Comparison of ENCODE assay signal across 8 cellular contexts in genomic region chr9:62801961-62802718, GRCh38.
DNase-seq lines count a peak whose midpoint lies in the region; ATAC-seq, FAIRE-seq and TF ChIP-seq lines count a peak whose summit lies in the region.
"Not testable (repeated sequence)": the region's sequence is repeated elsewhere in the genome, so short reads cannot be mapped to it uniquely, and the experiment has no call there.

No MANE protein-coding gene starts in this region.

- in situ Hi-C loops in HepG2 (cut with HindIII; ENCODE audit: extremely low pct_ligation_motif_present, low pct_unique_long_range_greater_than_20kb): not testable (repeated sequence)

- TF ChIP-seq RAD21 in HepG2 (CRISPR knock-in tag; IDR thresholded peaks at IDR 0.05): not testable (repeated sequence)

- not testable (repeated sequence) for TF ChIP-seq EP300 in HepG2 (IDR thresholded peaks at IDR 0.05; ENCODE audit: low read depth in 2 of 2, low read length in 2 of 2)
- TF ChIP-seq EP300 in HepG2 (CRISPR knock-in tag; IDR thresholded peaks at IDR 0.05; ENCODE audit: borderline replicate concordance): 0 out of 2 replicates have a peak, but pooled peaks have one; percentile 31

- H3K27ac ChIP-seq in endodermal cell (ENCODE audit: low read depth, low read length): not testable (repeated sequence)
- H3K27ac ChIP-seq in HepG2 (ENCODE audit: extremely low read length, insufficient read depth, low read length) (peak overlapping the region; percentile 51), spleen (peak overlapping the region; percentile 81 to 92 (median 90))

- H3K9me3 ChIP-seq in MG63; HepG2 (ENCODE audit: low read length); spleen: not testable (repeated sequence)
- H3K9me3 ChIP-seq in endodermal cell (ENCODE audit: control insufficient read depth, low read length): peaks cover 18% of the 10 kb centered on the region

- ATAC-seq in GM18909 (IDR thresholded peaks at IDR 0.05; ENCODE audit: poor library complexity, unreplicated experiment) (peak; percentile 100), HG02852 (IDR thresholded peaks at IDR 0.05; ENCODE audit: unreplicated experiment) (peak; percentile 99), HepG2 (peak; percentile 100)

- H3K36me3 ChIP-seq in MG63; endodermal cell (ENCODE audit: control insufficient read depth, insufficient read depth, low read length); HepG2 (replicated peaks in 1 of 2; ENCODE audit: control insufficient read depth in 1 of 2, insufficient read depth in 2 of 2, low read length in 2 of 2); spleen: not testable (repeated sequence)

- H3K4me3 ChIP-seq in MG63: peak overlapping the region; percentile 68
- H3K4me3 ChIP-seq in endodermal cell (ENCODE audit: low read length): peak overlapping the region; percentile 66
- H3K4me3 ChIP-seq in HepG2 (replicated peaks in 1 of 3; ENCODE audit: insufficient read depth in 1 of 3, low read depth in 2 of 3, low read length in 3 of 3): peak overlapping the region; percentile 75 to 84 (median 82)
- H3K4me3 ChIP-seq in spleen: peak overlapping the region; percentile 45 to 69 (median 53)

- not testable (repeated sequence) for H4K20me1 ChIP-seq in HepG2 (ENCODE audit: insufficient read depth, low read length)

- peak overlapping the region; percentile 53 for H3K27ac Mint-ChIP-seq in activated T-cell treated with anti-CD3 and anti-CD28 coated beads, Interleukin-2, amount 50 U/mL, for 24 hours
- H3K27ac Mint-ChIP-seq in endodermal cell: not testable (repeated sequence)

- WGBS in endodermal cell (ENCODE audit: insufficient coverage in 1 of 2, insufficient read length in 1 of 2), 2 experiments: 4 to 6% methylated on average over 31 to 63 of the region's 63 CpGs
- 45% methylated on average over 48 of the region's 63 CpGs for WGBS in HepG2 (ENCODE audit: low lambda C conversion rate)
- 2 to 5% (median 3%) methylated on average over 63 of the region's 63 CpGs for WGBS in spleen, 5 donors

- not testable (repeated sequence) for H3K36me3 Mint-ChIP-seq in activated T-cell treated with anti-CD3 and anti-CD28 coated beads, Interleukin-2, amount 50 U/mL, for 24 hours (ENCODE audit: low read depth); endodermal cell (ENCODE audit: low read depth)

- H3K4me3 Mint-ChIP-seq in activated T-cell treated with anti-CD3 and anti-CD28 coated beads, Interleukin-2, amount 50 U/mL, for 24 hours: peak overlapping the region; percentile 80
- peak overlapping the region; percentile 64 for H3K4me3 Mint-ChIP-seq in endodermal cell

- not testable (repeated sequence) for H3K79me2 ChIP-seq in HepG2 (ENCODE audit: insufficient read depth, low read length)

- TF ChIP-seq CTCF in endodermal cell (conservative IDR thresholded peaks at IDR 0.05) (peak; percentile 24), HepG2 (CRISPR knock-in tag; IDR thresholded peaks at IDR 0.05) (peak; percentile 18; the same call in 1 of the 2 replicates), spleen (IDR thresholded peaks at IDR 0.05 in 8 of 11, conservative IDR thresholded peaks at IDR 0.05 in 3 of 11) (peak in 4 of 11 experiments; percentile 35 to 49 (median 43))

- H3K27me3 ChIP-seq in MG63; HepG2 (ENCODE audit: control insufficient read depth in 1 of 2, insufficient read depth in 2 of 2, low read length in 2 of 2): not testable (repeated sequence)
- H3K27me3 ChIP-seq in endodermal cell (ENCODE audit: control insufficient read depth, insufficient read depth, low read length, poor library complexity, severe bottlenecking) (peaks cover 81% of the 10 kb centered on the region), spleen (replicated peaks in 1 of 7) (peaks cover 0 to 74% (median 21%) of the 10 kb centered on the region in 7 donors)

- H3K9ac ChIP-seq in endodermal cell (ENCODE audit: extremely low read depth, low read length, poor library complexity, severe bottlenecking): not testable (repeated sequence)
- peak overlapping the region; percentile 82 for H3K9ac ChIP-seq in HepG2 (ENCODE audit: insufficient read depth, low read depth, low read length)

- H3K4me1 ChIP-seq in endodermal cell (ENCODE audit: control insufficient read depth, insufficient read depth, low read length): not testable (repeated sequence)
- peaks cover 10% of the 10 kb centered on the region; the same call in 1 of the 2 replicates for H3K4me1 ChIP-seq in HepG2 (ENCODE audit: insufficient read depth, low read length)
- H3K4me1 ChIP-seq in spleen: peaks cover 11 to 53% (median 46%) of the 10 kb centered on the region in 6 donors

- FAIRE-seq in HepG2 (lab: Jason Lieb, UNC): not testable (repeated sequence)

- TF ChIP-seq POLR2A in HepG2 (IDR thresholded peaks at IDR 0.05; ENCODE audit: insufficient read depth in 1 of 2, low read depth in 2 of 2, low read length in 2 of 2) (peak; percentile 47 to 62; a peak in 3 of 4 replicates), spleen (IDR thresholded peaks at IDR 0.05) (peak in 2 of 3 donors; percentile 4 to 26)

- not testable (repeated sequence) for BruUV-seq in HepG2 (replicated peaks; lab: Mats Ljungman, UMichigan)

- intact Hi-C loops in HepG2 (cut with micrococcal nuclease; ENCODE audit: unreplicated experiment); spleen (cut with DNase I; ENCODE audit: low total_unique reads): not testable (repeated sequence)

- H2AFZ ChIP-seq in HepG2 (ENCODE audit: low read length): not testable (repeated sequence)

- H3K4me1 Mint-ChIP-seq in activated T-cell treated with anti-CD3 and anti-CD28 coated beads, Interleukin-2, amount 50 U/mL, for 24 hours (ENCODE audit: low read depth): peaks cover 35% of the 10 kb centered on the region
- H3K4me1 Mint-ChIP-seq in endodermal cell: peaks cover 20% of the 10 kb centered on the region

- H3K4me2 ChIP-seq in HepG2 (ENCODE audit: low read depth, low read length): peak overlapping the region; percentile 54

- POLR2A ChIA-PET in HepG2 (lab: Yijun Ruan, JAX): interaction anchor here (1.3 kb wide), 1 partner anchor 1015 kb away, joined by 6 read pairs; no protein-coding TSS in a partner anchor

- DNase-seq in AG08395 (ENCODE audit: low spot score) (peak; percentile 93), MG63 (peak; percentile 94), endodermal cell (peak; percentile 96), HepG2 (ENCODE audit: low spot score) (peak; percentile 70), spleen (peak; percentile 99)
- DNase-seq in activated T-cell treated with anti-CD3 and anti-CD28 coated beads, Interleukin-2, amount 50 U/mL, for 24 hours: peak; percentile 89

- H3K27me3 Mint-ChIP-seq in activated T-cell treated with anti-CD3 and anti-CD28 coated beads, Interleukin-2, amount 50 U/mL, for 24 hours: peaks cover 62% of the 10 kb centered on the region
- peaks cover 78% of the 10 kb centered on the region for H3K27me3 Mint-ChIP-seq in endodermal cell (ENCODE audit: insufficient read depth)

- not testable (repeated sequence) for H3K9me3 Mint-ChIP-seq in activated T-cell treated with anti-CD3 and anti-CD28 coated beads, Interleukin-2, amount 50 U/mL, for 24 hours
- peaks cover 30% of the 10 kb centered on the region for H3K9me3 Mint-ChIP-seq in endodermal cell

- CTCF ChIA-PET in HepG2 (lab: Yijun Ruan, JAX; ENCODE audit: low intra/inter-chr PET ratio, low total read pairs): not testable (repeated sequence)

TF ChIP-seq in HepG2, 621 proteins besides CTCF, POLR2A, EP300 and RAD21 (continues in another document):
- TF ChIP-seq ZNF563 (CRISPR knock-in tag; IDR thresholded peaks at IDR 0.05): 0 out of 2 replicates have a peak, but pooled peaks have one; percentile 29
- 0 out of 2 replicates have a peak, but pooled peaks have one; percentile 66 for TF ChIP-seq MTF1 (CRISPR knock-in tag; IDR thresholded peaks at IDR 0.05)
- peak; percentile 92 for TF ChIP-seq ZNF335 (CRISPR knock-in tag; IDR thresholded peaks at IDR 0.05)
- TF ChIP-seq ZBTB7B (CRISPR knock-in tag; IDR thresholded peaks at IDR 0.05): peak; percentile 95
- 0 out of 2 replicates have a peak, but pooled peaks have one; percentile 40 for TF ChIP-seq KLF12 (CRISPR knock-in tag; IDR thresholded peaks at IDR 0.05; ENCODE audit: borderline replicate concordance)
- peak; percentile 54 for TF ChIP-seq XRCC5 (optimal IDR thresholded peaks at IDR 0.05; ENCODE audit: low read length)
- TF ChIP-seq ZNF503 (CRISPR knock-in tag; IDR thresholded peaks at IDR 0.05): peak; percentile 50; the same call in 1 of the 2 replicates
- TF ChIP-seq GATAD2A (CRISPR knock-in tag; IDR thresholded peaks at IDR 0.05): peak; percentile 46; the same call in 1 of the 2 replicates
- peak; percentile 53 for TF ChIP-seq BCL6 (CRISPR knock-in tag; IDR thresholded peaks at IDR 0.05)
- TF ChIP-seq KDM3A (CRISPR knock-in tag; IDR thresholded peaks at IDR 0.05; ENCODE audit: low read depth): peak; percentile 67; the same call in 1 of the 2 replicates
- peak; percentile 87 for TF ChIP-seq ERF (CRISPR knock-in tag; IDR thresholded peaks at IDR 0.05)
- TF ChIP-seq ZNF556 (CRISPR knock-in tag; IDR thresholded peaks at IDR 0.05; ENCODE audit: borderline replicate concordance): 0 out of 2 replicates have a peak, but pooled peaks have one; percentile 22
- TF ChIP-seq TFDP2 (CRISPR knock-in tag; IDR thresholded peaks at IDR 0.05): peak; percentile 55
